ENCODE assay signal across 21 cellular contexts in genomic region chr10:90992462-90992861, GRCh38.
"Had no signal": no experiment of that assay in that cellular context is flagged by ENCODE, and none has a peak within 500 bp of the region (broad histone marks: within the 10 kb centered on the region; RNA-seq: fewer than 3 reads in every experiment).

No MANE protein-coding gene starts in this region.

- H3K9me3 Mint-ChIP-seq: activated CD4-positive, alpha-beta T cell treated with anti-CD3 and anti-CD28 coated beads, Interleukin-2, amount 10 ng/mL, durations not matched to agents 24 days and 14 days; activated CD8-positive, alpha-beta T cell treated with anti-CD3 and anti-CD28 coated beads for 36 hours; activated naive CD4-positive, alpha-beta T cell treated with anti-CD3 and anti-CD28 coated beads, Interleukin-2, amount 50 U/mL, for 24 hours; mesothelial cell of epicardium; nephron had no signal

- H3K4me3 Mint-ChIP-seq: activated CD4-positive, alpha-beta T cell treated with anti-CD3 and anti-CD28 coated beads, Interleukin-2, amount 10 ng/mL, durations not matched to agents 24 days and 14 days; activated CD8-positive, alpha-beta T cell treated with anti-CD3 and anti-CD28 coated beads for 36 hours; activated naive CD4-positive, alpha-beta T cell treated with anti-CD3 and anti-CD28 coated beads, Interleukin-2, amount 50 U/mL, for 24 hours; mesothelial cell of epicardium; nephron had no signal

- H3K27me3 ChIP-seq: cardiac muscle cell, sigmoid colon, spleen, upper lobe of right lung had no signal

- H3K27ac ChIP-seq: cardiac muscle cell, parathyroid adenoma, sigmoid colon, spleen, upper lobe of right lung had no signal

- H3K4me1 ChIP-seq: parathyroid adenoma, sigmoid colon, upper lobe of right lung had no signal

- H3K36me3 Mint-ChIP-seq: activated naive CD4-positive, alpha-beta T cell treated with anti-CD3 and anti-CD28 coated beads, Interleukin-2, amount 50 U/mL, for 24 hours; mesothelial cell of epicardium had no signal

- H3K9me3 ChIP-seq: sigmoid colon, spleen, upper lobe of right lung had no signal

- DNase-seq: activated CD4-positive, alpha-beta T cell treated with anti-CD3 and anti-CD28 coated beads, Interleukin-2, amount 10 ng/mL, durations not matched to agents 24 days and 14 days; activated CD8-positive, alpha-beta memory T cell treated with anti-CD3 and anti-CD28 coated beads, Interleukin-2, amount 50 U/mL, for 4 hours; activated CD8-positive, alpha-beta T cell treated with anti-CD3 and anti-CD28 coated beads for 36 hours; activated effector memory CD4-positive, alpha-beta T cell treated with anti-CD3 and anti-CD28 coated beads, Interleukin-2, amount 50 U/mL, for 16 hours; activated T-cell treated with anti-CD3 and anti-CD28 coated beads, Interleukin-2, amount 50 U/mL, for 48 hours; dermis blood vessel endothelial cell; effector memory CD4-positive, alpha-beta T cell; foreskin fibroblast; hippocampal formation; sigmoid colon; spleen; stimulated activated CD4-positive, alpha-beta T cell treated with anti-CD3 and anti-CD28 coated beads, Interleukin-4, amount 100 ng/mL, for 4 hours; stimulated activated naive CD4-positive, alpha-beta T cell; T1000; upper lobe of right lung had no signal

- ATAC-seq: activated CD8-positive, alpha-beta T cell treated with anti-CD3 and anti-CD28 coated beads for 36 hours; upper lobe of right lung had no signal

- H3K27ac Mint-ChIP-seq: activated CD4-positive, alpha-beta T cell treated with anti-CD3 and anti-CD28 coated beads, Interleukin-2, amount 10 ng/mL, durations not matched to agents 24 days and 14 days; activated CD8-positive, alpha-beta T cell treated with anti-CD3 and anti-CD28 coated beads for 36 hours; activated naive CD4-positive, alpha-beta T cell treated with anti-CD3 and anti-CD28 coated beads, Interleukin-2, amount 50 U/mL, for 24 hours; mesothelial cell of epicardium; nephron had no signal

- H3K4me1 Mint-ChIP-seq: activated CD4-positive, alpha-beta T cell treated with anti-CD3 and anti-CD28 coated beads, Interleukin-2, amount 10 ng/mL, durations not matched to agents 24 days and 14 days; activated naive CD4-positive, alpha-beta T cell treated with anti-CD3 and anti-CD28 coated beads, Interleukin-2, amount 50 U/mL, for 24 hours; mesothelial cell of epicardium; nephron had no signal

- H3K27me3 Mint-ChIP-seq: activated naive CD4-positive, alpha-beta T cell treated with anti-CD3 and anti-CD28 coated beads, Interleukin-2, amount 50 U/mL, for 24 hours had no signal

- H3K36me3 ChIP-seq: cardiac muscle cell, sigmoid colon, spleen, upper lobe of right lung had no signal

- H3K4me3 ChIP-seq: cardiac muscle cell, lung, sigmoid colon, spleen, upper lobe of right lung had no signal
